Comparison of ENCODE assay signal across 21 cellular contexts in genomic region chr3:129126726-129127280, GRCh38. TPM values are rescaled to one million over a fixed set of nuclear protein-coding genes. Genes with fewer than 3 reads are reported as not detected.
DNase-seq lines count a peak whose midpoint lies in the region; ATAC-seq and TF ChIP-seq lines count a peak whose summit lies in the region.
"Had no signal": no experiment of that assay in that cellular context is flagged by ENCODE, and none has a peak within 500 bp of the region (broad histone marks: within the 10 kb centered on the region; RNA-seq: fewer than 3 reads in every experiment).

No MANE protein-coding gene starts in this region.

- peaks cover 43% of the 10 kb centered on the region for H3K36me3 ChIP-seq in BLaER1
- H3K36me3 ChIP-seq in naive thymus-derived CD4-positive, alpha-beta T cell (ENCODE audit: control insufficient read depth in 2 of 3, insufficient read depth in 3 of 3, low read length in 3 of 3), result peaks cover 19 to 40% (median 20%) of the 10 kb centered on the region in 3 experiments

- no peaks in the 10 kb centered on the region for H3K9me3 ChIP-seq in BLaER1
- H3K9me3 ChIP-seq in CD4-positive, alpha-beta T cell (ENCODE audit: control insufficient read depth, low read length), result no peaks in the 10 kb centered on the region
- H3K9me3 ChIP-seq in naive thymus-derived CD4-positive, alpha-beta T cell (ENCODE audit: control insufficient read depth in 2 of 3, low read length in 3 of 3), result no peaks in the 10 kb centered on the region
- H3K9me3 ChIP-seq: esophagus muscularis mucosa, Peyer's patch, psoas muscle, SJSA1, upper lobe of right lung had no signal

- peaks cover 40% of the 10 kb centered on the region for H3K36me3 Mint-ChIP-seq in CD4-positive, alpha-beta T cell (ENCODE audit: low read depth)
- H3K36me3 Mint-ChIP-seq in activated T-helper 2 cell treated with anti-CD3 and anti-CD28 coated beads, Interferon-gamma antibody, Interleukin-2, Interleukin-4, amounts not matched to agents 10 μg/mL and 5 μg/mL and 100 μg/mL, durations not matched to agents 14 hours and 24 hours and 36 hours (ENCODE audit: low read depth), result peaks cover 28% of the 10 kb centered on the region
- H3K36me3 Mint-ChIP-seq in naive thymus-derived CD4-positive, alpha-beta T cell, result peaks cover 2 to 19% (median 6%) of the 10 kb centered on the region in 5 donors

- no peak for DNase-seq in CD4-positive, alpha-beta T cell
- no peak for DNase-seq in activated T-helper 2 cell treated with anti-CD3 and anti-CD28 coated beads, Interferon-gamma antibody, Interleukin-2, Interleukin-4, amounts not matched to agents 10 μg/mL and 5 μg/mL and 100 μg/mL, durations not matched to agents 14 hours and 24 hours and 36 hours (ENCODE audit: low spot score)
- no peak for DNase-seq in naive thymus-derived CD4-positive, alpha-beta T cell
- no peak for DNase-seq in anterior cingulate cortex (lab: John Stamatoyannopoulos, UW)
- no peak for DNase-seq in COLO668 (lab: John Stamatoyannopoulos, UW; ENCODE audit: unreplicated experiment)
- DNase-seq in NCI-H2081 (lab: John Stamatoyannopoulos, UW), result no peak
- DNase-seq: activated effector memory CD4-positive, alpha-beta T cell treated with Interleukin-2 at 50 U/mL for 16 hours; effector CD4-positive, alpha-beta T cell; naive B cell; NCI-H1092 treated with DMSO at 0.1 percent for 48 hours; NCI-H2029; NCI-H446; Peyer's patch; psoas muscle; stimulated activated CD4-positive, alpha-beta T cell treated with anti-CD3 and anti-CD28 coated beads, Interleukin-2, amount 100 ng/mL, for 48 hours; upper lobe of right lung had no signal

- CTCF ChIA-PET in CD4-positive, alpha-beta T cell (lab: Charles Lee), result no interaction called here
- CTCF ChIA-PET in naive thymus-derived CD4-positive, alpha-beta T cell (lab: Charles Lee), result interaction anchor here (1.1 kb wide), 1 partner anchor 74 kb away, joined by 3 read pairs; no protein-coding TSS in a partner anchor

- H3K9ac ChIP-seq in BLaER1, result peak overlapping the region; percentile 44

- H3K27ac ChIP-seq in BLaER1, result peak overlapping the region; percentile 60
- H3K27ac ChIP-seq in CD4-positive, alpha-beta T cell (ENCODE audit: low read depth, low read length), result peak overlapping the region; percentile 21
- H3K27ac ChIP-seq in naive thymus-derived CD4-positive, alpha-beta T cell (ENCODE audit: low read depth, low read length), result no peak overlapping the region
- H3K27ac ChIP-seq: Peyer's patch, psoas muscle, SJSA1, skin epidermis, upper lobe of right lung had no signal

- H3K4me3 Mint-ChIP-seq in CD4-positive, alpha-beta T cell, result no peak overlapping the region
- H3K4me3 Mint-ChIP-seq in activated T-helper 2 cell treated with anti-CD3 and anti-CD28 coated beads, Interferon-gamma antibody, Interleukin-2, Interleukin-4, amounts not matched to agents 10 μg/mL and 5 μg/mL and 100 μg/mL, durations not matched to agents 14 hours and 24 hours and 36 hours (ENCODE audit: low read depth), result no peak overlapping the region
- no peak overlapping the region for H3K4me3 Mint-ChIP-seq in naive thymus-derived CD4-positive, alpha-beta T cell
- H3K4me3 Mint-ChIP-seq: memory B cell had no signal

- POLR2A ChIA-PET in CD4-positive, alpha-beta T cell (lab: Charles Lee), result interaction anchor here (0.5 to 0.6 kb wide), 2 partner anchors 8 to 124 kb away, joined by 3 to 5 read pairs; no protein-coding TSS in a partner anchor
- POLR2A ChIA-PET in naive thymus-derived CD4-positive, alpha-beta T cell (lab: Charles Lee), result interaction anchor here (1.1 to 10.8 kb wide), 2 partner anchors 6 to 56 kb away, joined by 4 to 89 read pairs; partner anchors contain the start of gene RAB43

- no peaks in the 10 kb centered on the region for H3K27me3 Mint-ChIP-seq in CD4-positive, alpha-beta T cell
- no peaks in the 10 kb centered on the region for H3K27me3 Mint-ChIP-seq in activated T-helper 2 cell treated with anti-CD3 and anti-CD28 coated beads, Interferon-gamma antibody, Interleukin-2, Interleukin-4, amounts not matched to agents 10 μg/mL and 5 μg/mL and 100 μg/mL, durations not matched to agents 14 hours and 24 hours and 36 hours (ENCODE audit: low read depth)
- H3K27me3 Mint-ChIP-seq in naive thymus-derived CD4-positive, alpha-beta T cell, result no peaks in the 10 kb centered on the region
- H3K27me3 Mint-ChIP-seq: memory B cell, naive B cell had no signal

- TF ChIP-seq CTCF in CD4-positive, alpha-beta T cell (IDR thresholded peaks at IDR 0.05), result no peak

- peaks cover 19% of the 10 kb centered on the region for H3K4me1 Mint-ChIP-seq in CD4-positive, alpha-beta T cell (ENCODE audit: low read depth)
- peaks cover 14% of the 10 kb centered on the region for H3K4me1 Mint-ChIP-seq in activated T-helper 2 cell treated with anti-CD3 and anti-CD28 coated beads, Interferon-gamma antibody, Interleukin-2, Interleukin-4, amounts not matched to agents 10 μg/mL and 5 μg/mL and 100 μg/mL, durations not matched to agents 14 hours and 24 hours and 36 hours (ENCODE audit: low read depth)
- peaks cover 5 to 22% (median 14%) of the 10 kb centered on the region in 7 donors for H3K4me1 Mint-ChIP-seq in naive thymus-derived CD4-positive, alpha-beta T cell

- peak overlapping the region; percentile 88 for H3K4me2 ChIP-seq in BLaER1

- H3K9me3 Mint-ChIP-seq in CD4-positive, alpha-beta T cell, result no peaks in the 10 kb centered on the region
- H3K9me3 Mint-ChIP-seq in activated T-helper 2 cell treated with anti-CD3 and anti-CD28 coated beads, Interferon-gamma antibody, Interleukin-2, Interleukin-4, amounts not matched to agents 10 μg/mL and 5 μg/mL and 100 μg/mL, durations not matched to agents 14 hours and 24 hours and 36 hours, result no peaks in the 10 kb centered on the region
- no peaks in the 10 kb centered on the region for H3K9me3 Mint-ChIP-seq in naive thymus-derived CD4-positive, alpha-beta T cell
- H3K9me3 Mint-ChIP-seq: memory B cell, naive B cell had no signal

- peak overlapping the region; percentile 40 for H3K27ac Mint-ChIP-seq in CD4-positive, alpha-beta T cell
- peak overlapping the region; percentile 21 for H3K27ac Mint-ChIP-seq in activated T-helper 2 cell treated with anti-CD3 and anti-CD28 coated beads, Interferon-gamma antibody, Interleukin-2, Interleukin-4, amounts not matched to agents 10 μg/mL and 5 μg/mL and 100 μg/mL, durations not matched to agents 14 hours and 24 hours and 36 hours
- peak overlapping the region in 8 of 9 donors; percentile 41 to 89 (median 75) for H3K27ac Mint-ChIP-seq in naive thymus-derived CD4-positive, alpha-beta T cell
- H3K27ac Mint-ChIP-seq: memory B cell had no signal

- no peak for ATAC-seq in CD4-positive, alpha-beta T cell (ENCODE audit: poor library complexity)
- no peak for ATAC-seq in naive thymus-derived CD4-positive, alpha-beta T cell
- ATAC-seq: psoas muscle, upper lobe of right lung had no signal

- peaks cover 39% of the 10 kb centered on the region for H4K20me1 ChIP-seq in BLaER1

- no peaks in the 10 kb centered on the region for H3K27me3 ChIP-seq in BLaER1
- H3K27me3 ChIP-seq in CD4-positive, alpha-beta T cell (ENCODE audit: control insufficient read depth, insufficient read depth, low read length), result no peaks in the 10 kb centered on the region
- H3K27me3 ChIP-seq in naive thymus-derived CD4-positive, alpha-beta T cell (ENCODE audit: control insufficient read depth in 2 of 2, insufficient read depth in 2 of 2, low read length in 2 of 2), result no peaks in the 10 kb centered on the region
- H3K27me3 ChIP-seq: esophagus muscularis mucosa, Peyer's patch, SJSA1, upper lobe of right lung had no signal

- intact Hi-C loops in CD4-positive, alpha-beta T cell (cut with DNase I, micrococcal nuclease), result no loop called here
- intact Hi-C loops in activated T-helper 2 cell treated with anti-CD3 and anti-CD28 coated beads, Interferon-gamma antibody, Interleukin-2, Interleukin-4, amounts not matched to agents 10 μg/mL and 5 μg/mL and 100 μg/mL, durations not matched to agents 14 hours and 24 hours and 36 hours (cut with micrococcal nuclease), result no loop called here
- intact Hi-C loops in naive thymus-derived CD4-positive, alpha-beta T cell (cut with micrococcal nuclease), result loop anchor here in 1 of 2 donors (10.0 kb wide), 1 partner anchor 402 kb away; the partner anchor contains the start of gene RAB7A

- H3K4me1 ChIP-seq in BLaER1, result peaks cover 69% of the 10 kb centered on the region
- no peaks in the 10 kb centered on the region for H3K4me1 ChIP-seq in naive thymus-derived CD4-positive, alpha-beta T cell (ENCODE audit: control insufficient read depth in 2 of 2, insufficient read depth in 2 of 2, low read length in 2 of 2)
- H3K4me1 ChIP-seq: psoas muscle, SJSA1 had no signal

- peak overlapping the region; percentile 33; the same call in 1 of the 2 replicates for H3K4me3 ChIP-seq in BLaER1
- H3K4me3 ChIP-seq in naive thymus-derived CD4-positive, alpha-beta T cell (ENCODE audit: low read length), result no peak overlapping the region
- H3K4me3 ChIP-seq: esophagus muscularis mucosa, Peyer's patch, psoas muscle, SJSA1, skin epidermis, upper lobe of right lung had no signal

RNA-seq across cellular contexts. Expression of gene RAB43, which starts 5.2 kb away (rescaled TPM):
- 10 to 100 TPM; 47.5 to 48.1 TPM for total RNA-seq in CD4-positive, alpha-beta T cell
- total RNA-seq in activated T-helper 2 cell treated with anti-CD3 and anti-CD28 coated beads, Interferon-gamma antibody, Interleukin-2, Interleukin-4, amounts not matched to agents 10 μg/mL and 5 μg/mL and 100 μg/mL, durations not matched to agents 14 hours and 24 hours and 36 hours, result 30.7 and 32.1 TPM in 2 replicates
- total RNA-seq in naive thymus-derived CD4-positive, alpha-beta T cell, result 100 to 1,000 TPM in 2 of 5 experiments, 10 to 100 TPM in 3; 58.6 to 122 (median 72.8) TPM
- 10 to 100 TPM; 27.2 to 56.0 TPM for polyA plus RNA-seq in naive thymus-derived CD4-positive, alpha-beta T cell

RNA-seq across cellular contexts. Expression of gene ISY1, which starts 34.1 kb away (rescaled TPM):
- 10 to 100 TPM; 28.2 to 28.5 TPM for total RNA-seq in CD4-positive, alpha-beta T cell
- total RNA-seq in activated T-helper 2 cell treated with anti-CD3 and anti-CD28 coated beads, Interferon-gamma antibody, Interleukin-2, Interleukin-4, amounts not matched to agents 10 μg/mL and 5 μg/mL and 100 μg/mL, durations not matched to agents 14 hours and 24 hours and 36 hours, result 71.4 and 78.0 TPM in 2 replicates
- 10 to 100 TPM; 27.6 to 65.1 (median 37.4) TPM for total RNA-seq in naive thymus-derived CD4-positive, alpha-beta T cell
- 100 to 1,000 TPM; 115 to 130 TPM for polyA plus RNA-seq in naive thymus-derived CD4-positive, alpha-beta T cell

RNA-seq across cellular contexts. Expression of gene CNBP, which starts 56.9 kb away (rescaled TPM):
- 100 to 1,000 TPM; 260 to 267 TPM for total RNA-seq in CD4-positive, alpha-beta T cell
- 351 TPM in 2 replicates for total RNA-seq in activated T-helper 2 cell treated with anti-CD3 and anti-CD28 coated beads, Interferon-gamma antibody, Interleukin-2, Interleukin-4, amounts not matched to agents 10 μg/mL and 5 μg/mL and 100 μg/mL, durations not matched to agents 14 hours and 24 hours and 36 hours
- total RNA-seq in naive thymus-derived CD4-positive, alpha-beta T cell, result 100 to 1,000 TPM; 259 to 366 (median 327) TPM
- polyA plus RNA-seq in naive thymus-derived CD4-positive, alpha-beta T cell, result 1,000 to 10,000 TPM in 1 of 2 donors, 100 to 1,000 TPM in 1; 935 to 1,159 TPM

Comparison
In these comparisons a context has a peak if more than half of its experiments do, and no peak if none do; other contexts are left out.
1. H3K27ac Mint-ChIP-seq: peak in every context shown above with its lines; median percentile 75 in naive thymus-derived CD4-positive, alpha-beta T cell; 40 in CD4-positive, alpha-beta T cell; 21 in activated T-helper 2 cell treated with anti-CD3 and anti-CD28 coated beads, Interferon-gamma antibody, Interleukin-2, Interleukin-4, amounts not matched to agents 10 μg/mL and 5 μg/mL and 100 μg/mL, durations not matched to agents 14 hours and 24 hours and 36 hours.